In genomic region chr12:121812320-121812871, GRCh38 we compare ENCODE assay signal across 8 cellular contexts. TPM values are rescaled to one million over a fixed set of nuclear protein-coding genes. Genes with fewer than 3 reads are reported as not detected.
DNase-seq lines count a peak whose midpoint lies in the region; FAIRE-seq and TF ChIP-seq lines count a peak whose summit lies in the region.

No MANE protein-coding gene starts in this region.

- TF ChIP-seq POLR2A in esophagus muscularis mucosa (IDR thresholded peaks at IDR 0.05; ENCODE audit: low read depth), result no peak

- H3K36me3 ChIP-seq in WERI-Rb-1 (peaks cover 77% of the 10 kb centered on the region), esophagus muscularis mucosa (peaks cover 50 to 82% (median 73%) of the 10 kb centered on the region in 4 donors), mucosa of stomach (ENCODE audit: control insufficient read depth, insufficient read depth, low read length) (peaks cover 8% of the 10 kb centered on the region)

- intact Hi-C loops in activated CD4-positive, alpha-beta T cell treated with anti-CD3 and anti-CD28 coated beads, Interleukin-2, amount 10 ng/mL, durations not matched to agents 24 days and 14 days (cut with micrococcal nuclease), result loop anchor here (1.0 kb wide), 3 partner anchors 12 to 36 kb away; no protein-coding TSS in a partner anchor
- intact Hi-C loops in esophagus muscularis mucosa (cut with DNase I), result loop anchor here (1.0 to 2.0 kb wide), 2 partner anchors 18 to 76 kb away; partner anchors contain the start of gene PSMD9

- H3K27me3 ChIP-seq in WERI-Rb-1 (ENCODE audit: insufficient read depth, low read depth, severe bottlenecking) (no peaks in the 10 kb centered on the region), esophagus muscularis mucosa (no peaks in the 10 kb centered on the region), mucosa of stomach (ENCODE audit: control insufficient read depth, insufficient read depth, low read length) (no peaks in the 10 kb centered on the region)

- H3K9ac ChIP-seq in mucosa of stomach (ENCODE audit: low read length), result peak overlapping the region; percentile 75

- TF ChIP-seq CTCF in WERI-Rb-1 (IDR thresholded peaks at IDR 0.05; ENCODE audit: low read depth, low read length) (no peak), esophagus muscularis mucosa (IDR thresholded peaks at IDR 0.05) (peak in 1 of 3 experiments; percentile 26)

- DNase-seq in activated CD4-positive, alpha-beta T cell treated with anti-CD3 and anti-CD28 coated beads, Interleukin-2, amount 10 ng/mL, durations not matched to agents 24 days and 14 days, result peak; percentile 83
- DNase-seq in activated CD4-positive, alpha-beta T cell treated with anti-CD3 and anti-CD28 coated beads for 1 hour, result no peak
- DNase-seq in HuH-7 (ENCODE audit: low spot score) (peak; percentile 81), WERI-Rb-1 (no peak), esophagus muscularis mucosa (ENCODE audit: extremely low spot score) (no peak), urothelium cell line (ENCODE audit: low spot score) (peak; percentile 88), amniotic stem cell (lab: John Stamatoyannopoulos, UW) (no peak)

- H3K4me3 ChIP-seq in WERI-Rb-1 (ENCODE audit: low read depth, low read length) (peak overlapping the region; percentile 36), esophagus muscularis mucosa (peak overlapping the region; percentile 62 to 71 (median 66)), mucosa of stomach (ENCODE audit: low read length) (peak overlapping the region; percentile 80)

- peak overlapping the region; percentile 34 for H3K27ac Mint-ChIP-seq in activated CD4-positive, alpha-beta T cell treated with anti-CD3 and anti-CD28 coated beads, Interleukin-2, amount 10 ng/mL, durations not matched to agents 24 days and 14 days

- H3K27ac ChIP-seq in WERI-Rb-1 (no peak overlapping the region), esophagus muscularis mucosa (replicated peaks in 1 of 4) (peak overlapping the region; percentile 80 to 86 (median 81))

- H3K4me1 ChIP-seq in esophagus muscularis mucosa (peaks cover 40 to 69% (median 56%) of the 10 kb centered on the region in 4 donors), mucosa of stomach (ENCODE audit: control insufficient read depth, insufficient read depth, low read length) (peaks cover 30% of the 10 kb centered on the region)

- peaks cover 57% of the 10 kb centered on the region for H3K36me3 Mint-ChIP-seq in activated CD4-positive, alpha-beta T cell treated with anti-CD3 and anti-CD28 coated beads, Interleukin-2, amount 10 ng/mL, durations not matched to agents 24 days and 14 days (ENCODE audit: low read depth)

- H3K9me3 Mint-ChIP-seq in activated CD4-positive, alpha-beta T cell treated with anti-CD3 and anti-CD28 coated beads, Interleukin-2, amount 10 ng/mL, durations not matched to agents 24 days and 14 days, result no peaks in the 10 kb centered on the region

- no peaks in the 10 kb centered on the region for H3K27me3 Mint-ChIP-seq in activated CD4-positive, alpha-beta T cell treated with anti-CD3 and anti-CD28 coated beads, Interleukin-2, amount 10 ng/mL, durations not matched to agents 24 days and 14 days

- peak overlapping the region; percentile 83 for H3K4me3 Mint-ChIP-seq in activated CD4-positive, alpha-beta T cell treated with anti-CD3 and anti-CD28 coated beads, Interleukin-2, amount 10 ng/mL, durations not matched to agents 24 days and 14 days

- FAIRE-seq in urothelium cell line (lab: Jason Lieb, UNC), result peak; percentile 85

- 16% methylated on average over 23 of the region's 26 CpGs for WGBS in esophagus muscularis mucosa

- H3K4me1 Mint-ChIP-seq in activated CD4-positive, alpha-beta T cell treated with anti-CD3 and anti-CD28 coated beads, Interleukin-2, amount 10 ng/mL, durations not matched to agents 24 days and 14 days, result peaks cover 35% of the 10 kb centered on the region

- H3K9me3 ChIP-seq in WERI-Rb-1 (ENCODE audit: severe bottlenecking) (no peaks in the 10 kb centered on the region), esophagus muscularis mucosa (no peaks in the 10 kb centered on the region), mucosa of stomach (ENCODE audit: control insufficient read depth, low read length) (no peaks in the 10 kb centered on the region)

- TF ChIP-seq EP300 in esophagus muscularis mucosa (IDR thresholded peaks at IDR 0.05), result no peak

RNA-seq across cellular contexts. Expression of gene SETD1B, which starts 8.6 kb away (rescaled TPM):
- total RNA-seq in activated CD4-positive, alpha-beta T cell treated with anti-CD3 and anti-CD28 coated beads, Interleukin-2, amount 10 ng/mL, durations not matched to agents 24 days and 14 days, result 26.6 and 29.2 TPM in 2 replicates
- 10 to 100 TPM in 3 of 4 donors, 1 to 10 TPM in 1; 9.4 to 27.1 (median 19.9) TPM for total RNA-seq in esophagus muscularis mucosa

RNA-seq across cellular contexts. Expression of gene RHOF, which starts 18.9 kb away (rescaled TPM):
- total RNA-seq in activated CD4-positive, alpha-beta T cell treated with anti-CD3 and anti-CD28 coated beads, Interleukin-2, amount 10 ng/mL, durations not matched to agents 24 days and 14 days, result 107 and 114 TPM in 2 replicates
- 10 to 100 TPM in 3 of 4 donors, 1 to 10 TPM in 1; 7.0 to 23.2 (median 15.9) TPM for total RNA-seq in esophagus muscularis mucosa

RNA-seq across cellular contexts. Expression of gene HPD, which starts 46.3 kb away (rescaled TPM):
- total RNA-seq in activated CD4-positive, alpha-beta T cell treated with anti-CD3 and anti-CD28 coated beads, Interleukin-2, amount 10 ng/mL, durations not matched to agents 24 days and 14 days, result not detected in 2 replicates
- total RNA-seq in esophagus muscularis mucosa, result 1 to 10 TPM in 2 of 4 donors, under 1 TPM in 2; 0.65 to 3.3 (median 1.3) TPM

Comparison
In these comparisons a context has a peak if more than half of its experiments do, and no peak if none do; other contexts are left out.
1. DNase-seq: peak in activated CD4-positive, alpha-beta T cell treated with anti-CD3 and anti-CD28 coated beads, Interleukin-2, amount 10 ng/mL, durations not matched to agents 24 days and 14 days (single experiment), HuH-7 (single experiment) and urothelium cell line (single experiment); none in activated CD4-positive, alpha-beta T cell treated with anti-CD3 and anti-CD28 coated beads for 1 hour (single experiment), WERI-Rb-1 (single experiment), esophagus muscularis mucosa (single experiment) and amniotic stem cell (single experiment).
2. Peak in every context shown above with its lines, with median percentiles within 50 percentile points of each other: H3K4me3 ChIP-seq.